ENCODE assay signal across 2 cellular contexts in the genomic region with DNA sequence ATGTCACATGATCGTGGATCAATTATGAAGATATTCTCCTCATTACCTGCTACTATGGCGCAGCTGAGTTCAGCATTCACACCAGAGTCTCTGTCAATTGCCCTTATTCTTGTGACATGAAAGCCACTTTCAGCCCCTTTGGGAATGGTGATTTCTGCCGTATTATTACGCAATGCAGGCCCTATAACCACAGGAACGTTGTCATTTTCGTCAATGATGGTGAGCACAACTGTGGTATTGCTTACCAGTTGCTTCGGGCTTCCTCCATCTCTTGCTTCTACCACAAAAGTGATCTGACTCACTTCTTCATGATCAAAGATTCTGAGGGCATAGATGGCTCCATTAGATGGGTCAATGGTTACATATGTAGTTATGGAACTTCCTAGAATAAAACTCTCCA.
TF ChIP-seq lines count a peak whose summit lies in the region.

No MANE protein-coding gene starts in this region.

TF ChIP-seq in GM12878, 131 proteins besides CTCF, POLR2A, EP300 and RAD21:
- TF ChIP-seq, protein P1, sequence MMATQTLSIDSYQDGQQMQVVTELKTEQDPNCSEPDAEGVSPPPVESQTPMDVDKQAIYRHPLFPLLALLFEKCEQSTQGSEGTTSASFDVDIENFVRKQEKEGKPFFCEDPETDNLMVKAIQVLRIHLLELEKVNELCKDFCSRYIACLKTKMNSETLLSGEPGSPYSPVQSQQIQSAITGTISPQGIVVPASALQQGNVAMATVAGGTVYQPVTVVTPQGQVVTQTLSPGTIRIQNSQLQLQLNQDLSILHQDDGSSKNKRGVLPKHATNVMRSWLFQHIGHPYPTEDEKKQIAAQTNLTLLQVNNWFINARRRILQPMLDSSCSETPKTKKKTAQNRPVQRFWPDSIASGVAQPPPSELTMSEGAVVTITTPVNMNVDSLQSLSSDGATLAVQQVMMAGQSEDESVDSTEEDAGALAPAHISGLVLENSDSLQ (IDR thresholded peaks at IDR 0.05), result no peak
- TF ChIP-seq, protein P2, sequence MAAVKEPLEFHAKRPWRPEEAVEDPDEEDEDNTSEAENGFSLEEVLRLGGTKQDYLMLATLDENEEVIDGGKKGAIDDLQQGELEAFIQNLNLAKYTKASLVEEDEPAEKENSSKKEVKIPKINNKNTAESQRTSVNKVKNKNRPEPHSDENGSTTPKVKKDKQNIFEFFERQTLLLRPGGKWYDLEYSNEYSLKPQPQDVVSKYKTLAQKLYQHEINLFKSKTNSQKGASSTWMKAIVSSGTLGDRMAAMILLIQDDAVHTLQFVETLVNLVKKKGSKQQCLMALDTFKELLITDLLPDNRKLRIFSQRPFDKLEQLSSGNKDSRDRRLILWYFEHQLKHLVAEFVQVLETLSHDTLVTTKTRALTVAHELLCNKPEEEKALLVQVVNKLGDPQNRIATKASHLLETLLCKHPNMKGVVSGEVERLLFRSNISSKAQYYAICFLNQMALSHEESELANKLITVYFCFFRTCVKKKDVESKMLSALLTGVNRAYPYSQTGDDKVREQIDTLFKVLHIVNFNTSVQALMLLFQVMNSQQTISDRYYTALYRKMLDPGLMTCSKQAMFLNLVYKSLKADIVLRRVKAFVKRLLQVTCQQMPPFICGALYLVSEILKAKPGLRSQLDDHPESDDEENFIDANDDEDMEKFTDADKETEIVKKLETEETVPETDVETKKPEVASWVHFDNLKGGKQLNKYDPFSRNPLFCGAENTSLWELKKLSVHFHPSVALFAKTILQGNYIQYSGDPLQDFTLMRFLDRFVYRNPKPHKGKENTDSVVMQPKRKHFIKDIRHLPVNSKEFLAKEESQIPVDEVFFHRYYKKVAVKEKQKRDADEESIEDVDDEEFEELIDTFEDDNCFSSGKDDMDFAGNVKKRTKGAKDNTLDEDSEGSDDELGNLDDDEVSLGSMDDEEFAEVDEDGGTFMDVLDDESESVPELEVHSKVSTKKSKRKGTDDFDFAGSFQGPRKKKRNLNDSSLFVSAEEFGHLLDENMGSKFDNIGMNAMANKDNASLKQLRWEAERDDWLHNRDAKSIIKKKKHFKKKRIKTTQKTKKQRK (IDR thresholded peaks at IDR 0.05; ENCODE audit: low read depth, low read length), result no peak
- no peak for TF ChIP-seq ATF7 (IDR thresholded peaks at IDR 0.05; ENCODE audit: low read depth)
- no peak for TF ChIP-seq BMI1 (IDR thresholded peaks at IDR 0.05; ENCODE audit: borderline replicate concordance)
- TF ChIP-seq LARP7 (IDR thresholded peaks at IDR 0.05), result no peak
- TF ChIP-seq EZH2 (IDR thresholded peaks at IDR 0.05; ENCODE audit: borderline replicate concordance, control insufficient read depth, low read depth, low read length), result no peak
- TF ChIP-seq, protein P3, sequence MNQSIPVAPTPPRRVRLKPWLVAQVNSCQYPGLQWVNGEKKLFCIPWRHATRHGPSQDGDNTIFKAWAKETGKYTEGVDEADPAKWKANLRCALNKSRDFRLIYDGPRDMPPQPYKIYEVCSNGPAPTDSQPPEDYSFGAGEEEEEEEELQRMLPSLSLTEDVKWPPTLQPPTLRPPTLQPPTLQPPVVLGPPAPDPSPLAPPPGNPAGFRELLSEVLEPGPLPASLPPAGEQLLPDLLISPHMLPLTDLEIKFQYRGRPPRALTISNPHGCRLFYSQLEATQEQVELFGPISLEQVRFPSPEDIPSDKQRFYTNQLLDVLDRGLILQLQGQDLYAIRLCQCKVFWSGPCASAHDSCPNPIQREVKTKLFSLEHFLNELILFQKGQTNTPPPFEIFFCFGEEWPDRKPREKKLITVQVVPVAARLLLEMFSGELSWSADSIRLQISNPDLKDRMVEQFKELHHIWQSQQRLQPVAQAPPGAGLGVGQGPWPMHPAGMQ (IDR thresholded peaks at IDR 0.05; ENCODE audit: borderline replicate concordance), result no peak
- no peak for TF ChIP-seq BCL11A (IDR thresholded peaks at IDR 0.05; ENCODE audit: low read depth, low read length)
- TF ChIP-seq HDAC2 (IDR thresholded peaks at IDR 0.05), result no peak
- TF ChIP-seq RBBP5 (conservative IDR thresholded peaks at IDR 0.05), result no peak
- no peak for TF ChIP-seq STAT1 (conservative IDR thresholded peaks at IDR 0.05)
- TF ChIP-seq SMC3 (IDR thresholded peaks at IDR 0.05; ENCODE audit: borderline replicate concordance, low read length), result no peak
- TF ChIP-seq NFYA (IDR thresholded peaks at IDR 0.05; ENCODE audit: borderline replicate concordance, low read depth, low read length), result no peak

TF ChIP-seq in liver, 16 proteins besides CTCF, POLR2A, EP300 and RAD21:
- TF ChIP-seq FOXA1 (IDR thresholded peaks at IDR 0.05) (no peak), GABPA (IDR thresholded peaks at IDR 0.05 in 1 of 2, conservative IDR thresholded peaks at IDR 0.05 in 1 of 2) (no peak), HNF4A (conservative IDR thresholded peaks at IDR 0.05) (no peak), FOXA2 (IDR thresholded peaks at IDR 0.05) (no peak), YY1 (IDR thresholded peaks at IDR 0.05) (no peak), SP1 (IDR thresholded peaks at IDR 0.05) (no peak), EGR1 (IDR thresholded peaks at IDR 0.05; ENCODE audit: low read depth in 2 of 2) (no peak)
- TF ChIP-seq, protein P4, sequence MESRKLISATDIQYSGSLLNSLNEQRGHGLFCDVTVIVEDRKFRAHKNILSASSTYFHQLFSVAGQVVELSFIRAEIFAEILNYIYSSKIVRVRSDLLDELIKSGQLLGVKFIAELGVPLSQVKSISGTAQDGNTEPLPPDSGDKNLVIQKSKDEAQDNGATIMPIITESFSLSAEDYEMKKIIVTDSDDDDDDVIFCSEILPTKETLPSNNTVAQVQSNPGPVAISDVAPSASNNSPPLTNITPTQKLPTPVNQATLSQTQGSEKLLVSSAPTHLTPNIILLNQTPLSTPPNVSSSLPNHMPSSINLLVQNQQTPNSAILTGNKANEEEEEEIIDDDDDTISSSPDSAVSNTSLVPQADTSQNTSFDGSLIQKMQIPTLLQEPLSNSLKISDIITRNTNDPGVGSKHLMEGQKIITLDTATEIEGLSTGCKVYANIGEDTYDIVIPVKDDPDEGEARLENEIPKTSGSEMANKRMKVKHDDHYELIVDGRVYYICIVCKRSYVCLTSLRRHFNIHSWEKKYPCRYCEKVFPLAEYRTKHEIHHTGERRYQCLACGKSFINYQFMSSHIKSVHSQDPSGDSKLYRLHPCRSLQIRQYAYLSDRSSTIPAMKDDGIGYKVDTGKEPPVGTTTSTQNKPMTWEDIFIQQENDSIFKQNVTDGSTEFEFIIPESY (IDR thresholded peaks at IDR 0.05), result no peak
- TF ChIP-seq, protein P5, sequence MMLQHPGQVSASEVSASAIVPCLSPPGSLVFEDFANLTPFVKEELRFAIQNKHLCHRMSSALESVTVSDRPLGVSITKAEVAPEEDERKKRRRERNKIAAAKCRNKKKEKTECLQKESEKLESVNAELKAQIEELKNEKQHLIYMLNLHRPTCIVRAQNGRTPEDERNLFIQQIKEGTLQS (IDR thresholded peaks at IDR 0.05), result no peak
